In the genomic region with DNA sequence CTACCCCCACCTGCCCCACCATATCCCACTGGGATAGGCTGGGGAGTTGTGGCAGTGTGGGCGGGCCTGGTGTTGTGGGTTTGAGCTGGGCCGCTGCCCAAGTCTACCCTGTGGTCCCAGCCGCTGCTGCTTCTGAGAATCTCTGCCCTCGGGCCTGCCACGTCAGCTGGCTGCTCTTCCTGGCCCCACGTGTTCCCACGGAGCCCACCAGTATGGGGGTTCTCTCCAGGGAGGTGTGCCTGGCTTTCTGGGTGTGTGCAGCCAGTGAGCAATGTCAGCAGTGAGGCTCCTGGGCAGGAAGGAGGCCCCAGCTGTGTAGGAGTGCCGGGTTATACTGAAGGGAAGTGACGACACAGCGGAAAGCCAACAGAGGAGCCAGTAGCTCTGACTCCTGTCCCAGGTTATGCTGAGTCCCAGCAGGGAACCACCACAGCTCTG, we compare ENCODE assay signal across 8 cellular contexts. TPM values are rescaled to one million over a fixed set of nuclear protein-coding genes. Genes with fewer than 3 reads are reported as not detected.
DNase-seq lines count a peak whose midpoint lies in the region; ATAC-seq and TF ChIP-seq lines count a peak whose summit lies in the region.

No MANE protein-coding gene starts in this region.

- intact Hi-C loops in activated naive CD4-positive, alpha-beta T cell treated with anti-CD3 and anti-CD28 coated beads for 36 hours (cut with micrococcal nuclease), result loop anchor here (1.0 to 2.0 kb wide), 6 partner anchors 11 to 52 kb away; a partner anchor contains a TSS
- intact Hi-C loops in left ventricle myocardium inferior (cut with micrococcal nuclease), result no loop called here

- no peaks in the 10 kb centered on the region for H3K9me3 Mint-ChIP-seq in activated naive CD4-positive, alpha-beta T cell treated with anti-CD3 and anti-CD28 coated beads for 36 hours

- peak; percentile 24 for TF ChIP-seq POLR2A in GM15510 (IDR thresholded peaks at IDR 0.05; ENCODE audit: borderline replicate concordance, extremely low read depth, insufficient read length)

- H3K27me3 ChIP-seq in SJSA1 (replicated peaks) (no peaks in the 10 kb centered on the region), left ventricle myocardium inferior (ENCODE audit: low read depth) (no peaks in the 10 kb centered on the region), smooth muscle cell (ENCODE audit: low read depth) (no peaks in the 10 kb centered on the region)

- CTCF ChIA-PET in activated naive CD4-positive, alpha-beta T cell treated with anti-CD3 and anti-CD28 coated beads for 36 hours (lab: Charles Lee), result interaction anchor here (0.8 to 4.9 kb wide), 25 partner anchors 8 to 167 kb away, joined by 3 to 119 read pairs (median 5); a partner anchor contains a TSS

- H4K20me1 ChIP-seq in smooth muscle cell (ENCODE audit: low read depth), result peaks cover 79% of the 10 kb centered on the region

- H3K9me3 ChIP-seq in SJSA1 (replicated peaks) (no peaks in the 10 kb centered on the region), left ventricle myocardium inferior (replicated peaks) (no peaks in the 10 kb centered on the region), smooth muscle cell (replicated peaks; ENCODE audit: low read depth) (no peaks in the 10 kb centered on the region)

- H3K4me1 ChIP-seq in SJSA1 (replicated peaks) (peaks cover 71% of the 10 kb centered on the region), left ventricle myocardium inferior (peaks cover 100% of the 10 kb centered on the region), smooth muscle cell (ENCODE audit: low read depth) (peaks cover 39% of the 10 kb centered on the region)

- H3K4me3 Mint-ChIP-seq in activated naive CD4-positive, alpha-beta T cell treated with anti-CD3 and anti-CD28 coated beads for 36 hours, result peak overlapping the region; percentile 81

- no peak overlapping the region for H2AFZ ChIP-seq in smooth muscle cell (ENCODE audit: low read depth)

- peak; percentile 0 for TF ChIP-seq CTCF in left ventricle myocardium inferior (IDR thresholded peaks at IDR 0.05; ENCODE audit: borderline replicate concordance)
- no peak for TF ChIP-seq CTCF in smooth muscle cell (IDR thresholded peaks at IDR 0.05; ENCODE audit: borderline replicate concordance, insufficient read depth, poor library complexity, severe bottlenecking)

- no peaks in the 10 kb centered on the region for H3K27me3 Mint-ChIP-seq in activated naive CD4-positive, alpha-beta T cell treated with anti-CD3 and anti-CD28 coated beads for 36 hours (ENCODE audit: low read depth)

- peaks cover 74% of the 10 kb centered on the region for H3K36me3 ChIP-seq in SJSA1
- no peaks in the 10 kb centered on the region for H3K36me3 ChIP-seq in left ventricle myocardium inferior
- H3K36me3 ChIP-seq in smooth muscle cell (ENCODE audit: low read depth), result no peaks in the 10 kb centered on the region

- 18% methylated on average over 9 of the region's 10 CpGs for WGBS in smooth muscle cell (ENCODE audit: low lambda C conversion rate)

- peaks cover 23% of the 10 kb centered on the region for H3F3A ChIP-seq in smooth muscle cell (ENCODE audit: low read depth)

- peak overlapping the region; percentile 74 for H3K9ac ChIP-seq in smooth muscle cell (ENCODE audit: low read depth)

- peak; percentile 46 for ATAC-seq in HG02943 (IDR thresholded peaks at IDR 0.05; ENCODE audit: low read depth, unreplicated experiment)

- no peak overlapping the region for H3K4me3 ChIP-seq in SJSA1
- peak overlapping the region; percentile 65 for H3K4me3 ChIP-seq in left ventricle myocardium inferior
- H3K4me3 ChIP-seq in smooth muscle cell, result peak overlapping the region; percentile 42

- H3K4me1 Mint-ChIP-seq in activated naive CD4-positive, alpha-beta T cell treated with anti-CD3 and anti-CD28 coated beads for 36 hours (ENCODE audit: low read depth), result peaks cover 82% of the 10 kb centered on the region

- DNase-seq in SJSA1 (ENCODE audit: low read depth in 1 of 2, low spot score in 2 of 2) (peak; percentile 85 to 91), left ventricle myocardium inferior (peak; percentile 50), smooth muscle cell (lab: John Stamatoyannopoulos, UW; ENCODE audit: unreplicated experiment) (peak; percentile 65), midbrain (lab: John Stamatoyannopoulos, UW) (no peak), HT-29 (ENCODE audit: low spot score) (no peak)
- peak; percentile 94 for DNase-seq in activated naive CD4-positive, alpha-beta T cell treated with anti-CD3 and anti-CD28 coated beads for 36 hours

- peaks cover 93% of the 10 kb centered on the region for H3K79me2 ChIP-seq in smooth muscle cell (ENCODE audit: low read depth)

- H3K27ac ChIP-seq in SJSA1, result peak overlapping the region; percentile 71
- peak overlapping the region; percentile 99 for H3K27ac ChIP-seq in left ventricle myocardium inferior (replicated peaks)
- peak overlapping the region; percentile 93 for H3K27ac ChIP-seq in smooth muscle cell (ENCODE audit: low read depth)

- H3K36me3 Mint-ChIP-seq in activated naive CD4-positive, alpha-beta T cell treated with anti-CD3 and anti-CD28 coated beads for 36 hours (ENCODE audit: low read depth), result peaks cover 5% of the 10 kb centered on the region

- H3K27ac Mint-ChIP-seq in activated naive CD4-positive, alpha-beta T cell treated with anti-CD3 and anti-CD28 coated beads for 36 hours, result peak overlapping the region; percentile 95

- H3K4me2 ChIP-seq in smooth muscle cell, result peak overlapping the region; percentile 86

RNA-seq across cellular contexts. Expression of a gene that starts 10.5 kb away (rescaled TPM):
- total RNA-seq in SJSA1 (2014; rRNA removed; shearing (Covaris generic)), result 178 and 214 TPM in 2 replicates
- total RNA-seq in activated naive CD4-positive, alpha-beta T cell treated with anti-CD3 and anti-CD28 coated beads for 36 hours, result 100 to 1,000 TPM; 272 to 276 TPM
- total RNA-seq in left ventricle myocardium inferior (118 TPM), smooth muscle cell (209 and 230 TPM in 2 replicates)
- 454 and 466 TPM in 2 replicates for polyA plus RNA-seq in smooth muscle cell
- 167 and 168 TPM in 2 replicates for total RNA-seq in HT-29 (2014; rRNA removed; shearing (Covaris generic))

RNA-seq across cellular contexts. Expression of a gene that starts 22.4 kb away (rescaled TPM):
- 2.6 and 6.5 TPM in 2 replicates for total RNA-seq in SJSA1 (2014; rRNA removed; shearing (Covaris generic))
- under 1 TPM; 0.33 to 0.37 TPM for total RNA-seq in activated naive CD4-positive, alpha-beta T cell treated with anti-CD3 and anti-CD28 coated beads for 36 hours
- total RNA-seq in left ventricle myocardium inferior (23.2 TPM), smooth muscle cell (26.8 and 48.3 TPM in 2 replicates)
- polyA plus RNA-seq in smooth muscle cell, result 26.3 and 70.7 TPM in 2 replicates
- total RNA-seq in HT-29 (2014; rRNA removed; shearing (Covaris generic)), result 87.7 and 94.2 TPM in 2 replicates

RNA-seq across cellular contexts. Expression of a gene that starts 32.4 kb away (rescaled TPM):
- total RNA-seq in SJSA1 (2014; rRNA removed; shearing (Covaris generic)), result not detected in 2 replicates
- not detected for total RNA-seq in activated naive CD4-positive, alpha-beta T cell treated with anti-CD3 and anti-CD28 coated beads for 36 hours
- total RNA-seq in left ventricle myocardium inferior (27.7 TPM), smooth muscle cell (0.09 and 0.18 TPM in 2 replicates)
- 0.87 TPM in 1 of 2 replicates, not detected in the other for polyA plus RNA-seq in smooth muscle cell
- total RNA-seq in HT-29 (2014; rRNA removed; shearing (Covaris generic)), result not detected in 2 replicates

RNA-seq across cellular contexts. Expression of a gene that starts 41.5 kb away (rescaled TPM):
- not detected in 2 replicates for total RNA-seq in SJSA1 (2014; rRNA removed; shearing (Covaris generic))
- total RNA-seq in activated naive CD4-positive, alpha-beta T cell treated with anti-CD3 and anti-CD28 coated beads for 36 hours, result not detected
- total RNA-seq in left ventricle myocardium inferior, result 10.4 TPM
- 0.58 and 3.9 TPM in 2 replicates for total RNA-seq in smooth muscle cell
- 3.5 and 4.2 TPM in 2 replicates for polyA plus RNA-seq in smooth muscle cell
- total RNA-seq in HT-29 (2014; rRNA removed; shearing (Covaris generic)), result 0.70 TPM in 1 of 2 replicates, not detected in the other

RNA-seq across cellular contexts. Expression of a gene that starts 45.7 kb away (rescaled TPM):
- total RNA-seq in SJSA1 (2014; rRNA removed; shearing (Covaris generic)), result 70.9 and 81.8 TPM in 2 replicates
- 100 to 1,000 TPM; 117 to 125 TPM for total RNA-seq in activated naive CD4-positive, alpha-beta T cell treated with anti-CD3 and anti-CD28 coated beads for 36 hours
- total RNA-seq in left ventricle myocardium inferior, result 54.9 TPM
- total RNA-seq in smooth muscle cell, result 19.9 and 20.8 TPM in 2 replicates
- 59.3 and 62.6 TPM in 2 replicates for polyA plus RNA-seq in smooth muscle cell
- total RNA-seq in HT-29 (2014; rRNA removed; shearing (Covaris generic)), result 175 and 177 TPM in 2 replicates

Comparison
In these comparisons a context has a peak if more than half of its experiments do, and no peak if none do; other contexts are left out.
1. DNase-seq: peak in SJSA1 (2 of 2), activated naive CD4-positive, alpha-beta T cell treated with anti-CD3 and anti-CD28 coated beads for 36 hours (single experiment), left ventricle myocardium inferior (single experiment) and smooth muscle cell (single experiment); none in midbrain (single experiment) and HT-29 (single experiment).
2. RNA of a gene that starts 32.4 kb away (total RNA-seq): 27.7 TPM in left ventricle myocardium inferior (single experiment); 0.09 to 0.18 TPM in smooth muscle cell, not detected in activated naive CD4-positive, alpha-beta T cell treated with anti-CD3 and anti-CD28 coated beads for 36 hours, not detected in SJSA1 and not detected in HT-29; every median in the first group is over 10 times any median in the second.
3. Peak in every context shown above with its lines, with median percentiles within 50 percentile points of each other: H3K27ac ChIP-seq.